8 cellular contexts compared by ENCODE assay signal in genomic region chr7:66995045-66995776, GRCh38. TPM values are rescaled to one million over a fixed set of nuclear protein-coding genes. Genes with fewer than 3 reads are reported as not detected.
DNase-seq lines count a peak whose midpoint lies in the region; ATAC-seq and TF ChIP-seq lines count a peak whose summit lies in the region.
"Not testable (repeated sequence)": the region's sequence is repeated elsewhere in the genome, so short reads cannot be mapped to it uniquely, and the experiment has no call there.

SBDS (minus strand) TSS chr7:66995586; CDS start chr7:66995417, 169 bp downstream.

- peak within 1 kb of the TSS; percentile 97 for H3K4me3 Mint-ChIP-seq in activated CD4-positive, alpha-beta T cell treated with anti-CD3 and anti-CD28 coated beads for 36 hours

- intact Hi-C loops in activated CD4-positive, alpha-beta T cell treated with anti-CD3 and anti-CD28 coated beads for 36 hours (cut with DNase I, micrococcal nuclease): loop anchor here (1.0 to 10.0 kb wide), 6 partner anchors 74 to 1620 kb away; partner anchors contain the start of genes ASL (in 1 of the 2), GUSB (in 1 of the 2), TMEM248 (in 1 of the 2) and ZNF92 (in 1 of the 2)

- H3K27me3 Mint-ChIP-seq in activated CD4-positive, alpha-beta T cell treated with anti-CD3 and anti-CD28 coated beads for 36 hours: not testable (repeated sequence)

- CTCF ChIA-PET in activated CD4-positive, alpha-beta T cell treated with anti-CD3 and anti-CD28 coated beads for 36 hours (lab: Charles Lee): interaction anchor here (0.6 to 1.2 kb wide), 5 partner anchors 18 to 151 kb away, joined by 3 to 4 read pairs (median 3); no protein-coding TSS in a partner anchor

- peak; percentile 78 for TF ChIP-seq POLR2A in GM19193 (IDR thresholded peaks at IDR 0.05; ENCODE audit: extremely low read depth, insufficient read depth, insufficient read length)

- peak; percentile 55 for ATAC-seq in HG03442 (IDR thresholded peaks at IDR 0.05; ENCODE audit: unreplicated experiment)
- ATAC-seq in activated CD4-positive, alpha-beta T cell treated with anti-CD3 and anti-CD28 coated beads for 36 hours: peak; percentile 65

- TF ChIP-seq CTCF in choroid plexus epithelial cell (conservative IDR thresholded peaks at IDR 0.05; ENCODE audit: low read depth, low read length); kidney epithelial cell (IDR thresholded peaks at IDR 0.05; ENCODE audit: insufficient read depth, low read length, poor library complexity, severe bottlenecking): not testable (repeated sequence)

- H3K9me3 Mint-ChIP-seq in activated CD4-positive, alpha-beta T cell treated with anti-CD3 and anti-CD28 coated beads for 36 hours (ENCODE audit: low read depth): not testable (repeated sequence)

- POLR2A ChIA-PET in activated CD4-positive, alpha-beta T cell treated with anti-CD3 and anti-CD28 coated beads for 36 hours (lab: Charles Lee): interaction anchor here (0.6 to 1.2 kb wide), 5 partner anchors 24 to 310 kb away, joined by 3 to 8 read pairs (median 4); partner anchors contain the start of gene RABGEF1

- peak within 1 kb of the TSS; percentile 100 for H3K27ac Mint-ChIP-seq in activated CD4-positive, alpha-beta T cell treated with anti-CD3 and anti-CD28 coated beads for 36 hours

- not testable (repeated sequence) for H3K36me3 ChIP-seq in kidney epithelial cell (ENCODE audit: control insufficient read depth, insufficient read depth, low read length)

- H3K4me3 ChIP-seq in choroid plexus epithelial cell (ENCODE audit: low read depth, low read length) (peak within 1 kb of the TSS; percentile 74), kidney epithelial cell (ENCODE audit: low read depth, low read length) (peak within 1 kb of the TSS; percentile 61)

- DNase-seq in Ammon's horn (ENCODE audit: low spot score) (peak; percentile 99), NCI-H524 (lab: John Stamatoyannopoulos, UW) (peak; percentile 93 to 98), choroid plexus epithelial cell (ENCODE audit: low read depth) (peak; percentile 99), kidney epithelial cell (ENCODE audit: low read depth) (peak; percentile 92)
- peak; percentile 95 for DNase-seq in activated CD4-positive, alpha-beta T cell treated with anti-CD3 and anti-CD28 coated beads for 36 hours
- peak; percentile 90 for DNase-seq in stimulated activated CD4-positive, alpha-beta T cell treated with anti-CD3 and anti-CD28 coated beads, Interleukin-15, amount 100 ng/mL, for 48 hours (ENCODE audit: low read depth in 2 of 2)

- not testable (repeated sequence) for H3K27me3 ChIP-seq in kidney epithelial cell (ENCODE audit: control insufficient read depth, insufficient read depth, low read length)

- peaks cover 30% of the 10 kb centered on the region for H3K4me1 Mint-ChIP-seq in activated CD4-positive, alpha-beta T cell treated with anti-CD3 and anti-CD28 coated beads for 36 hours

- H3K36me3 Mint-ChIP-seq in activated CD4-positive, alpha-beta T cell treated with anti-CD3 and anti-CD28 coated beads for 36 hours (ENCODE audit: low read depth): peaks cover 28% of the 10 kb centered on the region

RNA-seq across cellular contexts. Expression of gene SBDS, which starts in this region (rescaled TPM):
- total RNA-seq in activated CD4-positive, alpha-beta T cell treated with anti-CD3 and anti-CD28 coated beads for 36 hours: 10 to 100 TPM; 53.8 to 66.0 TPM
- total RNA-seq in kidney epithelial cell: 102 and 109 TPM in 2 replicates

Comparison
In these comparisons a context has a peak if more than half of its experiments do, and no peak if none do; other contexts are left out.
1. Peak in every context shown above with its lines: DNase-seq, ATAC-seq and H3K4me3 ChIP-seq.